Comparison of ENCODE assay signal across 21 cellular contexts in the genomic region with DNA sequence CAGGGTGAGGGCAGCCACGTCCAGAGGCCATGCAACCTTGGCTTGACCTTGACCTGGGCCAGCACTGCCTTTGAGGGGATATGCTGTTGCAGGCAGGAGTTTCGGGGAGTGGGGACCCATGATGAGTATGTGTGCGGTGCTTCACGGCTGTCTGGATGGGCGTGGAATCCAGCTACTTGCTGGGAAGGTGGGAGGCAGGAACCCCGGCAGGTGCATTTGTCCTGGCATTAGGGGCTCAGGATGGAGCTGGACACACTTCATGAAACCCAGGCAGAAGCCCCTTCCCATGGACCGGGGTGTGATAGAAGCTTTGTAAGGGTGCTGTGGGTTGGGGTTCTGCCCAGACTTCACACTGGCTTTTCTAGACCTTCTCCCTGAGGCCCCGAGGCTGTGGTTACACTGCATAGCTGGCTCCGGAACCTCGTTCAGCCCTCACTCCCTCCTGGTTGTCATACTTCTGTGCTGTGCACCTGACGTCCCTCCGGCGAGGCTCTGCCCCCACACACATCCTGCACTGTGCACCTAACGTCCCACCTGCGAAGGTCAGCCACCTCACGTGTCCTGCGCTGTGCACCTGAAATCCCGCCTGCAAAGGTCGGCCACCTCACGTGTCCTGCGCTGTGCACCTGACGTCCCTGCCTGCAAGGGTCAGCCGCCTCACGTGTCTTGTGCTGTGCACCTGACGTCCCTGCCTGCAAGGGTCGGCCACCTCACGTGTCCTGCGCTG.
DNase-seq lines count a peak whose midpoint lies in the region; ATAC-seq and TF ChIP-seq lines count a peak whose summit lies in the region.
"Had no signal": no experiment of that assay in that cellular context is flagged by ENCODE, and none has a peak within 500 bp of the region (broad histone marks: within the 10 kb centered on the region; RNA-seq: fewer than 3 reads in every experiment).

No MANE protein-coding gene starts in this region.

- H3K27me3 ChIP-seq in uterus = no peaks in the 10 kb centered on the region

- intact Hi-C loops in cardiac septum (cut with DNase I) (no loop called here), left ventricle myocardium superior (cut with micrococcal nuclease) (no loop called here), uterus (cut with DNase I; ENCODE audit: low total_unique reads) (no loop called here)

- H3K4me3 Mint-ChIP-seq in neural crest cell = no peak overlapping the region

- no peak overlapping the region for H3K27ac ChIP-seq in coronary artery
- no peak overlapping the region for H3K27ac ChIP-seq in uterus
- H3K27ac ChIP-seq: A549, C4-2B, SJCRH30 had no signal

- H3K4me1 ChIP-seq in uterus = no peaks in the 10 kb centered on the region

- no peak for TF ChIP-seq CTCF in coronary artery (IDR thresholded peaks at IDR 0.05)
- TF ChIP-seq CTCF in neural crest cell (conservative IDR thresholded peaks at IDR 0.05) = no peak
- TF ChIP-seq CTCF in uterus (IDR thresholded peaks at IDR 0.05) = no peak

- peak overlapping the region; percentile 50 for H3K27ac Mint-ChIP-seq in neural crest cell (ENCODE audit: unreplicated experiment)

- peaks cover 2% of the 10 kb centered on the region for H3K9me3 Mint-ChIP-seq in neural crest cell

- no peaks in the 10 kb centered on the region for H3K36me3 ChIP-seq in uterus
- H3K36me3 ChIP-seq: SJCRH30 had no signal

- peaks cover 2% of the 10 kb centered on the region for H3K27me3 Mint-ChIP-seq in neural crest cell (ENCODE audit: low read depth)

- no peaks in the 10 kb centered on the region for H3K9me3 ChIP-seq in uterus
- H3K9me3 ChIP-seq: A549, SJCRH30 had no signal

- H3K4me3 ChIP-seq in coronary artery (no peak overlapping the region), uterus (no peak overlapping the region)
- H3K4me3 ChIP-seq: A549, GM12878, SJCRH30 had no signal

- H3K36me3 Mint-ChIP-seq in neural crest cell (ENCODE audit: low read depth) = no peaks in the 10 kb centered on the region

- peaks cover 23% of the 10 kb centered on the region for H3K4me1 Mint-ChIP-seq in neural crest cell

- no peak for TF ChIP-seq POLR2A in uterus (IDR thresholded peaks at IDR 0.05)

- DNase-seq in cardiac septum (ENCODE audit: low spot score) = peak; percentile 74
- DNase-seq in left ventricle myocardium superior = no peak
- DNase-seq in coronary artery (ENCODE audit: low spot score) = peak; percentile 66
- no peak for DNase-seq in neural crest cell (ENCODE audit: low read depth, low spot score)
- peak; percentile 10 to 11 for DNase-seq in uterus
- no peak for DNase-seq in NCI-H146 treated with DMSO at 0.1 percent for 48 hours (lab: John Stamatoyannopoulos, UW; ENCODE audit: unreplicated experiment)
- DNase-seq in cerebellum (ENCODE audit: low spot score) = no peak
- DNase-seq: DMS 273 treated with DMSO at 0.1 percent for 48 hours, GDM1, GOT3, Karpas-422, MM.1S, NCI-H1105, NCI-H1930, NCI-H446, NCI-H69, SJCRH30 had no signal

- ATAC-seq in left ventricle myocardium superior (no peak), GM21717 (IDR thresholded peaks at IDR 0.05; ENCODE audit: unreplicated experiment) (no peak)
- ATAC-seq: A549, GM12878 had no signal

Comparison
In these comparisons a context has a peak if more than half of its experiments do, and no peak if none do; other contexts are left out.
1. DNase-seq: peak in cardiac septum (single experiment), coronary artery (single experiment) and uterus (2 of 2); none in left ventricle myocardium superior (single experiment), neural crest cell (single experiment), NCI-H146 treated with DMSO at 0.1 percent for 48 hours (single experiment) and cerebellum (single experiment).